ENCODE assay signal across 23 cellular contexts in the genomic region with DNA sequence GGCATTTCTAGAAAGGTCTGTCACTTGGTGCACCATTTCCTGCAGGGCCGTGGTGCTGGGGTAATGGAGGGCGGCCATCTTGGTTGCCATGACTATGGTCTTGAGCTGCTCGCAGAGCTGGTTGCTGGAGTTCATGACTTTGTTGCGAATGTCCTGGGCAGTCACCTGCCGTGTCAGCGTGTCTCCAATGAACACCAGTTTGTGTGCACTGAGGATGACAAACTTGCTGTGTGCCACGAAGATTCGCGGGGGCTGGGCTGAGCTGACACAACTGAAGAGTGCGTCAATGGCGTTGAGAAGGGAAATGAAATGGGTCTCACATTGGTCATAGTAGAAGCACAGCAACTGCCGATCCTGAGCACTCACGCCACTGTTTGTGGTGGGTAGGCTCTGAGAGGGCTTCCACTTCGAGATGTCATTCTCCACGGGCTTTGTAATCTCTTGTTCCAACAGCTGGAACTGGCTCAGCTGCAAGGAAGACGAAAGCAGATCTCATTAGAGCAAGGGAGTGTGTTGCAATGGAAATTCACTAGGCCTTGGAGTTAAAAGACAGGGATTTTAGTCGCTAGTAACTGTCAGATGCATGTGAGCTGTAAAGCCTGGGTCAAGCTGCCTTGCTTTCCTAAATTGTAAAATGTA.
"Had no signal": no experiment of that assay in that cellular context is flagged by ENCODE, and none has a peak within 500 bp of the region (broad histone marks: within the 10 kb centered on the region; RNA-seq: fewer than 3 reads in every experiment).

No MANE protein-coding gene starts in this region.

- ATAC-seq: activated CD4-positive, CD25-positive, alpha-beta regulatory T cell treated with anti-CD3 and anti-CD28 coated beads, Interleukin-2, amount 50 U/mL, for 24 hours; activated CD8-positive, alpha-beta T cell treated with anti-CD3 and anti-CD28 coated beads, Interleukin-2, amount 10 ng/mL, durations not matched to agents 7 days and 5 days; body of pancreas; effector memory CD8-positive, alpha-beta T cell; foreskin keratinocyte; left lung; mucosa of descending colon; naive thymus-derived CD8-positive, alpha-beta T cell had no signal

- H3K27me3 Mint-ChIP-seq: activated CD4-positive, alpha-beta T cell treated with anti-CD3 and anti-CD28 coated beads, Interleukin-2, amount 10 ng/mL, durations not matched to agents 7 days and 5 days; activated naive CD8-positive, alpha-beta T cell treated with anti-CD3 and anti-CD28 coated beads, Interleukin-2, amount 10 ng/mL, durations not matched to agents 7 days and 5 days; activated T-cell treated with anti-CD3 and anti-CD28 coated beads, Interleukin-2, amount 50 U/mL, for 24 hours; effector memory CD8-positive, alpha-beta T cell; memory B cell; naive thymus-derived CD8-positive, alpha-beta T cell had no signal

- H3K4me3 ChIP-seq: body of pancreas, left lung, mucosa of descending colon, stomach had no signal

- H3K27me3 ChIP-seq: body of pancreas, foreskin keratinocyte, left lung, stomach had no signal

- H3K4me1 Mint-ChIP-seq: memory B cell had no signal

- H3K9me3 Mint-ChIP-seq: activated T-helper 2 cell treated with anti-CD3 and anti-CD28 coated beads, Interferon-gamma antibody, Interleukin-2, Interleukin-4, amounts not matched to agents 10 μg/mL and 5 μg/mL and 100 μg/mL, durations not matched to agents 14 hours and 24 hours and 36 hours; effector memory CD8-positive, alpha-beta T cell had no signal

- H3K27ac Mint-ChIP-seq: activated CD4-positive, alpha-beta T cell treated with anti-CD3 and anti-CD28 coated beads, Interleukin-2, amount 10 ng/mL, durations not matched to agents 7 days and 5 days; activated CD8-positive, alpha-beta T cell treated with anti-CD3 and anti-CD28 coated beads, Interleukin-2, amount 10 ng/mL, durations not matched to agents 7 days and 5 days; activated naive CD8-positive, alpha-beta T cell treated with anti-CD3 and anti-CD28 coated beads, Interleukin-2, amount 10 ng/mL, durations not matched to agents 7 days and 5 days; activated T-cell treated with anti-CD3 and anti-CD28 coated beads, Interleukin-2, amount 50 U/mL, for 24 hours; activated T-helper 2 cell treated with anti-CD3 and anti-CD28 coated beads, Interferon-gamma antibody, Interleukin-2, Interleukin-4, amounts not matched to agents 10 μg/mL and 5 μg/mL and 100 μg/mL, durations not matched to agents 14 hours and 24 hours and 36 hours; memory B cell had no signal

- H3K4me1 ChIP-seq: foreskin keratinocyte, left lung had no signal

- DNase-seq: activated CD4-positive, alpha-beta T cell treated with anti-CD3 and anti-CD28 coated beads, Interleukin-2, amount 10 ng/mL, durations not matched to agents 7 days and 5 days; activated CD8-positive, alpha-beta T cell treated with anti-CD3 and anti-CD28 coated beads, Interleukin-2, amount 10 ng/mL, durations not matched to agents 7 days and 5 days; activated naive CD4-positive, alpha-beta T cell treated with Interleukin-2 at 50 U/mL for 16 hours; activated naive CD8-positive, alpha-beta T cell treated with anti-CD3 and anti-CD28 coated beads, Interleukin-2, amount 10 ng/mL, durations not matched to agents 7 days and 5 days; activated T-cell treated with anti-CD3 and anti-CD28 coated beads, Interleukin-2, amount 50 U/mL, for 24 hours; body of pancreas; caudate nucleus; effector memory CD8-positive, alpha-beta T cell; foreskin keratinocyte; glutamatergic neuron; kidney; left lung; mucosa of descending colon; naive thymus-derived CD8-positive, alpha-beta T cell; nucleus accumbens; retina; small intestine; stimulated activated CD4-positive, alpha-beta T cell treated with anti-CD3 and anti-CD28 coated beads, Interleukin-4, amount 100 ng/mL, for 1 hour; stomach; T1000 had no signal

- H3K9me3 ChIP-seq: body of pancreas, left lung, mucosa of descending colon, stomach had no signal

- H3K4me3 Mint-ChIP-seq: activated CD4-positive, alpha-beta T cell treated with anti-CD3 and anti-CD28 coated beads, Interleukin-2, amount 10 ng/mL, durations not matched to agents 7 days and 5 days; activated CD8-positive, alpha-beta T cell treated with anti-CD3 and anti-CD28 coated beads, Interleukin-2, amount 10 ng/mL, durations not matched to agents 7 days and 5 days; activated naive CD8-positive, alpha-beta T cell treated with anti-CD3 and anti-CD28 coated beads, Interleukin-2, amount 10 ng/mL, durations not matched to agents 7 days and 5 days; activated T-cell treated with anti-CD3 and anti-CD28 coated beads, Interleukin-2, amount 50 U/mL, for 24 hours; effector memory CD8-positive, alpha-beta T cell; memory B cell; naive thymus-derived CD8-positive, alpha-beta T cell had no signal

- H3K27ac ChIP-seq: body of pancreas, foreskin keratinocyte, left lung, stomach had no signal
